In the genomic region with DNA sequence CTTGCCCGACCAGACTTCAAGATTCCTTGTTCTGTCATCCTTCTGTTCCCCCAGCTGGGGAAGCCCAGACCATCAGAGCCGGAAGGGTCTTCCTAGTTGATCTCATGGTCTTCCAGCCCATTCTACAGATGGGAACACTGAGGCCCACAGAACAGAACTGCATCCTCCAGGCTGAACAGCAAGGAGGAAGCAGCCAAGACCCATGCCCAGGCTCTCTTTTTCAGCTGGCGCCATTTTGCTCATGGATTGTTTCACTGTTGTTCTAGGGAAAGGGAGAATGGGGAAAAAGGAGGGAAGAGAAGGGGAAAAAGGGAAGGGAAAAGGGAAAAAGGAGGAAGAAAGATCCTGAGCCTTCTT, we compare ENCODE assay signal across 16 cellular contexts.
"Had no signal": no experiment of that assay in that cellular context is flagged by ENCODE, and none has a peak within 500 bp of the region (broad histone marks: within the 10 kb centered on the region; RNA-seq: fewer than 3 reads in every experiment).

No MANE protein-coding gene starts in this region.

- H3K4me1 Mint-ChIP-seq: activated T-helper 17 cell treated with anti-CD3 and anti-CD28 coated beads, Interleukin-2, amount 50 U/mL, for 72 hours had no signal

- H3K27me3 Mint-ChIP-seq: central memory CD8-positive, alpha-beta T cell had no signal

- FAIRE-seq: bronchial epithelial cell, colon had no signal

- H3K27ac ChIP-seq: esophagus muscularis mucosa, foreskin keratinocyte, heart right ventricle, spleen, uterus, VCaP had no signal

- H3K4me3 Mint-ChIP-seq: activated CD4-positive, alpha-beta memory T cell treated with anti-CD3 and anti-CD28 coated beads, Interleukin-2, amount 10 ng/mL, durations not matched to agents 7 days and 5 days; activated T-cell treated with anti-CD3 and anti-CD28 coated beads, Interleukin-2, amount 50 U/mL, for 24 hours; activated T-helper 17 cell treated with anti-CD3 and anti-CD28 coated beads, Interleukin-2, amount 50 U/mL, for 72 hours; central memory CD8-positive, alpha-beta T cell; naive thymus-derived CD8-positive, alpha-beta T cell; stimulated activated naive CD8-positive, alpha-beta T cell treated with anti-CD3 and anti-CD28 coated beads, Interleukin-15, Interleukin-2, amounts not matched to agents 100 ng/mL and 50 ng/mL, for 24 hours; type B pancreatic cell had no signal

- H3K9me3 Mint-ChIP-seq: activated CD4-positive, alpha-beta memory T cell treated with anti-CD3 and anti-CD28 coated beads, Interleukin-2, amount 10 ng/mL, durations not matched to agents 7 days and 5 days; activated naive CD4-positive, alpha-beta T cell treated with anti-CD3 and anti-CD28 coated beads, Interleukin-2, amount 50 U/mL, for 72 hours; activated T-cell treated with anti-CD3 and anti-CD28 coated beads, Interleukin-2, amount 50 U/mL, for 24 hours; activated T-helper 17 cell treated with anti-CD3 and anti-CD28 coated beads, Interleukin-2, amount 50 U/mL, for 72 hours; central memory CD8-positive, alpha-beta T cell; stimulated activated naive CD8-positive, alpha-beta T cell treated with anti-CD3 and anti-CD28 coated beads, Interleukin-15, Interleukin-2, amounts not matched to agents 100 ng/mL and 50 ng/mL, for 24 hours; type B pancreatic cell had no signal

- H3K27ac Mint-ChIP-seq: activated CD4-positive, alpha-beta memory T cell treated with anti-CD3 and anti-CD28 coated beads, Interleukin-2, amount 10 ng/mL, durations not matched to agents 7 days and 5 days; activated naive CD4-positive, alpha-beta T cell treated with anti-CD3 and anti-CD28 coated beads, Interleukin-2, amount 50 U/mL, for 72 hours; activated T-cell treated with anti-CD3 and anti-CD28 coated beads, Interleukin-2, amount 50 U/mL, for 24 hours; activated T-helper 17 cell treated with anti-CD3 and anti-CD28 coated beads, Interleukin-2, amount 50 U/mL, for 72 hours; stimulated activated naive CD8-positive, alpha-beta T cell treated with anti-CD3 and anti-CD28 coated beads, Interleukin-15, Interleukin-2, amounts not matched to agents 100 ng/mL and 50 ng/mL, for 24 hours; type B pancreatic cell had no signal

- H3K4me3 ChIP-seq: esophagus muscularis mucosa, heart right ventricle, spleen, uterus had no signal

- H3K4me1 ChIP-seq: esophagus muscularis mucosa, foreskin keratinocyte, uterus had no signal

- H3K36me3 Mint-ChIP-seq: activated naive CD4-positive, alpha-beta T cell treated with anti-CD3 and anti-CD28 coated beads, Interleukin-2, amount 50 U/mL, for 72 hours; type B pancreatic cell had no signal

- H3K27me3 ChIP-seq: spleen, uterus had no signal

- H3K9me3 ChIP-seq: uterus had no signal

- H3K36me3 ChIP-seq: esophagus muscularis mucosa, heart right ventricle, spleen, uterus had no signal

- ATAC-seq: naive thymus-derived CD8-positive, alpha-beta T cell had no signal
